Comparison of ENCODE assay signal across 10 cellular contexts in genomic region chr1:12296623-12297022, GRCh38.
DNase-seq lines count a peak whose midpoint lies in the region; ATAC-seq and TF ChIP-seq lines count a peak whose summit lies in the region.
"Had no signal": no experiment of that assay in that cellular context is flagged by ENCODE, and none has a peak within 500 bp of the region (broad histone marks: within the 10 kb centered on the region; RNA-seq: fewer than 3 reads in every experiment).

No MANE protein-coding gene starts in this region.

- peak overlapping the region; percentile 11 to 49 for H3K4me3 Mint-ChIP-seq in activated T-cell treated with anti-CD3 and anti-CD28 coated beads, Interleukin-2, amount 50 U/mL, for 72 hours
- H3K4me3 Mint-ChIP-seq in stimulated activated naive CD8-positive, alpha-beta T cell treated with anti-CD3 and anti-CD28 coated beads, Interleukin-15, Interleukin-2, amounts not matched to agents 100 ng/mL and 50 ng/mL, for 24 hours: peak overlapping the region; percentile 4

- H3K4me1 Mint-ChIP-seq in activated T-cell treated with anti-CD3 and anti-CD28 coated beads, Interleukin-2, amount 50 U/mL, for 72 hours (ENCODE audit: low read depth): peaks cover 37% of the 10 kb centered on the region
- peaks cover 41% of the 10 kb centered on the region for H3K4me1 Mint-ChIP-seq in stimulated activated naive CD8-positive, alpha-beta T cell treated with anti-CD3 and anti-CD28 coated beads, Interleukin-15, Interleukin-2, amounts not matched to agents 100 ng/mL and 50 ng/mL, for 24 hours (ENCODE audit: low read depth)

- H3K4me1 ChIP-seq in lower lobe of right lung: peaks cover 13% of the 10 kb centered on the region
- H3K4me1 ChIP-seq in ovary (ENCODE audit: insufficient read depth): no peaks in the 10 kb centered on the region

- H3K9me3 ChIP-seq in lower lobe of right lung: no peaks in the 10 kb centered on the region
- H3K9me3 ChIP-seq in ovary: no peaks in the 10 kb centered on the region

- intact Hi-C loops in lower lobe of right lung (cut with DNase I) (no loop called here), ovary (cut with DNase I) (no loop called here)

- TF ChIP-seq EP300 in ovary (IDR thresholded peaks at IDR 0.05): no peak

- peaks cover 0 to 15% of the 10 kb centered on the region in 2 donors for H3K36me3 Mint-ChIP-seq in activated T-cell treated with anti-CD3 and anti-CD28 coated beads, Interleukin-2, amount 50 U/mL, for 72 hours (ENCODE audit: insufficient read depth in 2 of 2)
- H3K36me3 Mint-ChIP-seq in stimulated activated naive CD8-positive, alpha-beta T cell treated with anti-CD3 and anti-CD28 coated beads, Interleukin-15, Interleukin-2, amounts not matched to agents 100 ng/mL and 50 ng/mL, for 24 hours (ENCODE audit: low read depth): peaks cover 74% of the 10 kb centered on the region

- H3K9me3 Mint-ChIP-seq in activated T-cell treated with anti-CD3 and anti-CD28 coated beads, Interleukin-2, amount 50 U/mL, for 72 hours: no peaks in the 10 kb centered on the region
- H3K9me3 Mint-ChIP-seq in stimulated activated naive CD8-positive, alpha-beta T cell treated with anti-CD3 and anti-CD28 coated beads, Interleukin-15, Interleukin-2, amounts not matched to agents 100 ng/mL and 50 ng/mL, for 24 hours: no peaks in the 10 kb centered on the region

- H3K27ac ChIP-seq in lower lobe of right lung: no peak overlapping the region
- no peak overlapping the region for H3K27ac ChIP-seq in ovary

- no peak for DNase-seq in activated T-cell treated with anti-CD3 and anti-CD28 coated beads, Interleukin-2, amount 50 U/mL, for 72 hours
- DNase-seq in activated T-cell treated with anti-CD3 and anti-CD28 coated beads for 4 hours: no peak
- DNase-seq in HS-5 (ENCODE audit: low read depth): peak; percentile 75
- peak; percentile 64 for DNase-seq in dermis blood vessel endothelial cell
- DNase-seq in lower lobe of right lung: no peak
- no peak for DNase-seq in ovary
- DNase-seq: anterior cingulate cortex, C1 segment of cervical spinal cord had no signal

- H3K27me3 ChIP-seq in lower lobe of right lung (ENCODE audit: low read depth): no peaks in the 10 kb centered on the region
- no peaks in the 10 kb centered on the region for H3K27me3 ChIP-seq in ovary

- peak overlapping the region; percentile 2 for H3K27ac Mint-ChIP-seq in activated T-cell treated with anti-CD3 and anti-CD28 coated beads, Interleukin-2, amount 50 U/mL, for 72 hours
- peak overlapping the region; percentile 71 for H3K27ac Mint-ChIP-seq in stimulated activated naive CD8-positive, alpha-beta T cell treated with anti-CD3 and anti-CD28 coated beads, Interleukin-15, Interleukin-2, amounts not matched to agents 100 ng/mL and 50 ng/mL, for 24 hours

- TF ChIP-seq CTCF in lower lobe of right lung (IDR thresholded peaks at IDR 0.05) (no peak), ovary (IDR thresholded peaks at IDR 0.05) (no peak)

- H3K27me3 Mint-ChIP-seq in activated T-cell treated with anti-CD3 and anti-CD28 coated beads, Interleukin-2, amount 50 U/mL, for 72 hours (ENCODE audit: low read depth): no peaks in the 10 kb centered on the region
- H3K27me3 Mint-ChIP-seq in stimulated activated naive CD8-positive, alpha-beta T cell treated with anti-CD3 and anti-CD28 coated beads, Interleukin-15, Interleukin-2, amounts not matched to agents 100 ng/mL and 50 ng/mL, for 24 hours: no peaks in the 10 kb centered on the region

- ATAC-seq in activated T-cell treated with anti-CD3 and anti-CD28 coated beads, Interleukin-2, amount 50 U/mL, for 72 hours (replicated peaks in 1 of 2): peak; percentile 97
- ATAC-seq in lower lobe of right lung (no peak), HG02588 (IDR thresholded peaks at IDR 0.05; ENCODE audit: unreplicated experiment) (no peak)

- H3K36me3 ChIP-seq in lower lobe of right lung (peaks cover 91% of the 10 kb centered on the region), ovary (no peaks in the 10 kb centered on the region)

- no peak overlapping the region for H3K4me3 ChIP-seq in lower lobe of right lung
- no peak overlapping the region for H3K4me3 ChIP-seq in ovary

- 70 to 74% (median 72%) methylated on average over 1 of the region's 1 CpG for WGBS in ovary, 3 donors

- no peak for TF ChIP-seq POLR2A in ovary (IDR thresholded peaks at IDR 0.05)

Comparison
In these comparisons a context has a peak if more than half of its experiments do, and no peak if none do; other contexts are left out.
1. ATAC-seq: peak in activated T-cell treated with anti-CD3 and anti-CD28 coated beads, Interleukin-2, amount 50 U/mL, for 72 hours (2 of 2); none in lower lobe of right lung (0 of 2) and HG02588 (single experiment).
2. DNase-seq: peak in HS-5 (single experiment) and dermis blood vessel endothelial cell (single experiment); none in activated T-cell treated with anti-CD3 and anti-CD28 coated beads, Interleukin-2, amount 50 U/mL, for 72 hours (0 of 2), activated T-cell treated with anti-CD3 and anti-CD28 coated beads for 4 hours (single experiment), lower lobe of right lung (single experiment) and ovary (0 of 5).